In genomic region chr18:49988733-49989132, GRCh38 we compare ENCODE assay signal across 1 cellular context.
TF ChIP-seq lines count a peak whose summit lies in the region.

No MANE protein-coding gene starts in this region.

TF ChIP-seq in WTC11, 78 proteins besides CTCF, POLR2A, EP300 and RAD21 (continued from another document):
- TF ChIP-seq ZNF281 (CRISPR knock-in tag; IDR thresholded peaks at IDR 0.05), result no peak
- no peak for TF ChIP-seq EMX1 (CRISPR knock-in tag; IDR thresholded peaks at IDR 0.05)
TF ChIP-seq in WTC11: peak in this region for 4.
